ENCODE assay signal across 8 cellular contexts in the genomic region with DNA sequence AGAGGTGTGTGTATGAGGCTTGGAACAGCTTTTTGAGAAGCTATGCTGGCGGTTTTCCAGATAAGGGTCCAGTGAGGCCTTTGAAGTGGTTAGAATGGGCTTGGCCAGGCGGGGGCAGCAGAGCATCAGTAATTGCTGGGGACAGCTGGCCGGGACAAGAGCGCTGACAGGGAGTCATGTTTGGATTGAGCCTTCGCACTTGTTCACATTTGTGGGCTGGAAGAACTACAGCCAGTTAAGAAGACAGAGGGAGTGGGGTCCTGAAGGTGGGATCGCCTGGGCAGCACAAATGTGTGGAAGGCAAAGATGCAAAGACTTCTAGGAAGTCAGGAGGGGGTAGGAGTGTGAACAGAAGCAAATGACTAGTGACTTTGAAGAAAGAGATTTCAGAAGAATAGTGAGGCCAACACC. TPM values are rescaled to one million over a fixed set of nuclear protein-coding genes. Genes with fewer than 3 reads are reported as not detected.
DNase-seq lines count a peak whose midpoint lies in the region; ATAC-seq and TF ChIP-seq lines count a peak whose summit lies in the region.

No MANE protein-coding gene starts in this region.

- intact Hi-C loops in psoas muscle (cut with DNase I) = loop anchor here (1.0 to 2.0 kb wide), 4 partner anchors 75 to 732 kb away; no protein-coding TSS in a partner anchor

- no peaks in the 10 kb centered on the region for H3K4me1 ChIP-seq in cardiac muscle cell (ENCODE audit: low read depth)
- H3K4me1 ChIP-seq in psoas muscle = no peaks in the 10 kb centered on the region

- no peaks in the 10 kb centered on the region for H3K36me3 Mint-ChIP-seq in activated naive CD8-positive, alpha-beta T cell treated with anti-CD3 and anti-CD28 coated beads for 36 hours

- peaks cover 3% of the 10 kb centered on the region for H3K9me3 Mint-ChIP-seq in activated naive CD8-positive, alpha-beta T cell treated with anti-CD3 and anti-CD28 coated beads for 36 hours

- H3K4me1 Mint-ChIP-seq in activated naive CD8-positive, alpha-beta T cell treated with anti-CD3 and anti-CD28 coated beads for 36 hours = no peaks in the 10 kb centered on the region

- H3K4me3 ChIP-seq in cardiac muscle cell (no peak overlapping the region), psoas muscle (no peak overlapping the region)

- H3K9me3 ChIP-seq in cardiac muscle cell (ENCODE audit: low read depth) (no peaks in the 10 kb centered on the region), psoas muscle (no peaks in the 10 kb centered on the region)

- no peak overlapping the region for H3K27ac Mint-ChIP-seq in activated naive CD8-positive, alpha-beta T cell treated with anti-CD3 and anti-CD28 coated beads for 36 hours

- peak; percentile 79 for TF ChIP-seq CTCF in GM12873 (IDR thresholded peaks at IDR 0.05; ENCODE audit: insufficient read depth, low read depth, low read length, missing control alignments)
- TF ChIP-seq CTCF in cardiac muscle cell (IDR thresholded peaks at IDR 0.05; ENCODE audit: low read depth, low read length) = peak; percentile 79
- TF ChIP-seq CTCF in psoas muscle (IDR thresholded peaks at IDR 0.05) = peak; percentile 81

- H3K27ac ChIP-seq in cardiac muscle cell = no peak overlapping the region
- no peak overlapping the region for H3K27ac ChIP-seq in psoas muscle

- peaks cover 33% of the 10 kb centered on the region for H3K27me3 Mint-ChIP-seq in activated naive CD8-positive, alpha-beta T cell treated with anti-CD3 and anti-CD28 coated beads for 36 hours

- ATAC-seq in HG02610 (IDR thresholded peaks at IDR 0.05; ENCODE audit: unreplicated experiment) (peak; percentile 99), psoas muscle (peak; percentile 89 to 98 (median 94)), GM19324 (IDR thresholded peaks at IDR 0.05; ENCODE audit: low FRiP score, unreplicated experiment) (no peak)

- no peak overlapping the region for H3K4me3 Mint-ChIP-seq in activated naive CD8-positive, alpha-beta T cell treated with anti-CD3 and anti-CD28 coated beads for 36 hours

- DNase-seq in NCI-H1105 treated with DMSO at 0.1 percent for 48 hours (lab: John Stamatoyannopoulos, UW) (peak; percentile 76), SW 1271 (lab: John Stamatoyannopoulos, UW) (peak; percentile 1 to 65), cardiac muscle cell (ENCODE audit: low read depth in 1 of 2, low spot score in 1 of 2) (peak; percentile 83 to 94), psoas muscle (peak; percentile 84 to 92)
- DNase-seq in activated naive CD8-positive, alpha-beta T cell treated with anti-CD3 and anti-CD28 coated beads for 36 hours = peak; percentile 65

- WGBS in psoas muscle, 3 donors = 2 to 3% (median 3%) methylated on average over 6 of the region's 6 CpGs

- H3K36me3 ChIP-seq in cardiac muscle cell (no peaks in the 10 kb centered on the region), psoas muscle (ENCODE audit: insufficient read depth in 1 of 2, low read depth in 1 of 2) (no peaks in the 10 kb centered on the region)

- H3K27me3 ChIP-seq in cardiac muscle cell (no peaks in the 10 kb centered on the region), psoas muscle (ENCODE audit: insufficient read depth in 3 of 3, low read length in 2 of 3) (no peaks in the 10 kb centered on the region)

RNA-seq across cellular contexts. Expression of gene SDHAF3, which starts 12.8 kb away (rescaled TPM):
- 10 to 100 TPM; 41.7 to 46.9 TPM for total RNA-seq in activated naive CD8-positive, alpha-beta T cell treated with anti-CD3 and anti-CD28 coated beads for 36 hours
- 8.8 and 9.5 TPM in 2 replicates for total RNA-seq in cardiac muscle cell
- 41.8 and 65.3 TPM in 2 replicates for polyA plus RNA-seq in cardiac muscle cell
- total RNA-seq in psoas muscle = 10 to 100 TPM; 12.9 to 18.4 (median 13.6) TPM
- polyA plus RNA-seq in psoas muscle = 10 to 100 TPM; 13.0 to 22.6 (median 18.1) TPM

Comparison
In these comparisons a context has a peak if more than half of its experiments do, and no peak if none do; other contexts are left out.
1. DNase-seq: peak in every context shown above with its lines; median percentile 88 in cardiac muscle cell; 88 in psoas muscle; 76 in NCI-H1105 treated with DMSO at 0.1 percent for 48 hours; 65 in activated naive CD8-positive, alpha-beta T cell treated with anti-CD3 and anti-CD28 coated beads for 36 hours; 33 in SW 1271.